In genomic region chr3:119541547-119541946, GRCh38 we compare ENCODE assay signal across 21 cellular contexts. TPM values are rescaled to one million over a fixed set of nuclear protein-coding genes. Genes with fewer than 3 reads are reported as not detected.
DNase-seq lines count a peak whose midpoint lies in the region; ATAC-seq, FAIRE-seq and TF ChIP-seq lines count a peak whose summit lies in the region.
"Had no signal": no experiment of that assay in that cellular context is flagged by ENCODE, and none has a peak within 500 bp of the region (broad histone marks: within the 10 kb centered on the region; RNA-seq: fewer than 3 reads in every experiment).

No MANE protein-coding gene starts in this region.

- H3K4me1 ChIP-seq in GM12878 (ENCODE audit: control insufficient read depth, insufficient read depth, low read length) (peaks cover 16% of the 10 kb centered on the region), right atrium auricular region (no peaks in the 10 kb centered on the region), testis (no peaks in the 10 kb centered on the region)

- peaks cover 79% of the 10 kb centered on the region for H3K79me2 ChIP-seq in GM12878 (ENCODE audit: control insufficient read depth, insufficient read depth, low read length)

- H3K9ac ChIP-seq in GM12878 (ENCODE audit: control insufficient read depth, insufficient read depth, low read length): no peak overlapping the region
- H3K9ac ChIP-seq: KMS-11 had no signal

- peaks cover 0 to 39% of the 10 kb centered on the region in 2 experiments for H3K36me3 ChIP-seq in GM12878 (ENCODE audit: control insufficient read depth in 2 of 2, insufficient read depth in 2 of 2, low read length in 1 of 2)
- H3K36me3 ChIP-seq in right atrium auricular region: no peaks in the 10 kb centered on the region
- no peaks in the 10 kb centered on the region for H3K36me3 ChIP-seq in testis (ENCODE audit: low read depth, missing control alignments)

- DNase-seq in GM18507 (ENCODE audit: extremely low spot score, insufficient read length, low read depth) (no peak), GM12878 (ENCODE audit: low read depth, low spot score) (no peak), right atrium auricular region (ENCODE audit: low spot score) (no peak), testis (no peak), COR-L47 (lab: John Stamatoyannopoulos, UW) (no peak)
- DNase-seq in stimulated activated naive CD8-positive, alpha-beta T cell treated with anti-CD3 and anti-CD28 coated beads, Interleukin-15, Interleukin-2, amounts not matched to agents 100 U/mL and 50 U/mL, for 24 hours: peak; percentile 26
- DNase-seq: DMS53, H7, NCI-H1436, NCI-H2029, NCI-H2171, NCI-H446, NCI-H748 treated with DMSO at 0.1 percent for 48 hours, RPMI8226, SIG-M5 had no signal

- no peak overlapping the region for H2AFZ ChIP-seq in GM12878 (ENCODE audit: control insufficient read depth, low read depth, low read length)

- intact Hi-C loops in GM12878 (cut with micrococcal nuclease; ENCODE audit: unreplicated experiment): no loop called here
- intact Hi-C loops in testis (cut with DNase I; ENCODE audit: low total_unique reads): no loop called here

- ATAC-seq in HG03378 (IDR thresholded peaks at IDR 0.05; ENCODE audit: unreplicated experiment) (peak; percentile 32), GM12878 (peak; percentile 36)
- ATAC-seq in stimulated activated naive CD8-positive, alpha-beta T cell treated with anti-CD3 and anti-CD28 coated beads, Interleukin-15, Interleukin-2, amounts not matched to agents 100 U/mL and 50 U/mL, for 24 hours: peak; percentile 70
- ATAC-seq: HepG2 had no signal

- SMC1A ChIA-PET in GM12878 (lab: Charles Lee; ENCODE audit: uncharacterized antibody, unreplicated experiment): interaction anchor here (0.7 to 4.0 kb wide), 11 partner anchors 9 to 155 kb away, joined by 3 to 28 read pairs (median 4); partner anchors contain the start of gene CD80

- peak overlapping the region; percentile 17; the same call in 1 of the 2 replicates for H3K4me3 ChIP-seq in GM12878
- no peak overlapping the region for H3K4me3 ChIP-seq in right atrium auricular region
- H3K4me3 ChIP-seq in testis: no peak overlapping the region

- POLR2A ChIA-PET in GM12878 (lab: Charles Lee): interaction anchor here (0.6 to 2.3 kb wide), 6 partner anchors 9 to 77 kb away, joined by 3 to 11 read pairs (median 4); no protein-coding TSS in a partner anchor

- in situ Hi-C loops in GM12878 (cut with MboI): no loop called here

- H4K20me1 ChIP-seq in GM12878 (ENCODE audit: control insufficient read depth, insufficient read depth): no peaks in the 10 kb centered on the region

- TF ChIP-seq POLR2A in GM12878 (IDR thresholded peaks at IDR 0.05; ENCODE audit: low read depth, low read length): no peak
- no peak for TF ChIP-seq POLR2A in testis (IDR thresholded peaks at IDR 0.05)

- H3K27ac ChIP-seq in GM12878 (ENCODE audit: control insufficient read depth, insufficient read depth) (peak overlapping the region; percentile 55), right atrium auricular region (no peak overlapping the region), testis (no peak overlapping the region)
- H3K27ac ChIP-seq: KMS-11 had no signal

- TF ChIP-seq CTCF in GM12878 (IDR thresholded peaks at IDR 0.05 in 2 of 3, conservative IDR thresholded peaks at IDR 0.05 in 1 of 3; ENCODE audit: control insufficient read depth in 2 of 3, extremely low read depth in 1 of 3, insufficient read depth in 1 of 3, low read depth in 3 of 3, low read length in 3 of 3) (no peak), right atrium auricular region (IDR thresholded peaks at IDR 0.05) (no peak), testis (IDR thresholded peaks at IDR 0.05) (no peak)

- CTCF ChIA-PET in GM12878 (lab: Yijun Ruan, JAX): interaction anchor here (0.6 to 1.7 kb wide), 8 partner anchors 8 to 276 kb away, joined by 3 to 7 read pairs (median 4); partner anchors contain the start of gene CD80

- H3K9me3 ChIP-seq in GM12878 (replicated peaks; ENCODE audit: control insufficient read depth, insufficient read depth, low read length): no peaks in the 10 kb centered on the region; the same call in 1 of the 3 replicates
- H3K9me3 ChIP-seq in right atrium auricular region: no peaks in the 10 kb centered on the region
- H3K9me3 ChIP-seq in testis: no peaks in the 10 kb centered on the region

- H3K4me2 ChIP-seq in GM12878 (ENCODE audit: control insufficient read depth, insufficient read depth): peak overlapping the region; percentile 51
- H3K4me2 ChIP-seq: KMS-11 had no signal

- WGBS in GM12878 (ENCODE audit: insufficient coverage, insufficient replicate concordance, low lambda C conversion rate, missing lambda C conversion rate): 2% methylated on average over 3 of the region's 3 CpGs
- 78 to 81% methylated on average over 3 of the region's 3 CpGs for WGBS in testis, 2 donors

- BruUV-seq in GM12878 (replicated peaks; lab: Mats Ljungman, UMichigan): no TSS peak

- TF ChIP-seq EP300 in GM12878 (IDR thresholded peaks at IDR 0.05; ENCODE audit: borderline replicate concordance in 1 of 2, control insufficient read depth in 1 of 2, low read depth in 2 of 2, low read length in 2 of 2): no peak

- TF ChIP-seq RAD21 in GM12878 (IDR thresholded peaks at IDR 0.05; ENCODE audit: insufficient read depth, low read depth, low read length): no peak

- H3K27me3 ChIP-seq in GM12878 (replicated peaks in 1 of 2; ENCODE audit: control insufficient read depth in 2 of 2, insufficient read depth in 2 of 2, low read length in 1 of 2) (no peaks in the 10 kb centered on the region), right atrium auricular region (no peaks in the 10 kb centered on the region), testis (no peaks in the 10 kb centered on the region)

- RAD21 ChIA-PET in GM12878 (lab: Charles Lee; ENCODE audit: unreplicated experiment): interaction anchor here (0.7 to 6.0 kb wide), 7 partner anchors 16 to 135 kb away, joined by 3 to 27 read pairs (median 4); partner anchors contain the start of gene TMEM39A

- FAIRE-seq in GM18507 (lab: Jason Lieb, UNC) (peak; percentile 82), GM12878 (lab: Jason Lieb, UNC) (no peak)
- FAIRE-seq: HepG2 had no signal

RNA-seq across cellular contexts. Expression of gene CD80, which starts 17.9 kb away (rescaled TPM):
- total RNA-seq in GM12878 (2013; cell fraction: nucleolus; rRNA removed): 691 and 699 TPM in 2 replicates
- total RNA-seq in GM12878 (2014; rRNA removed) (68.7 and 83.3 TPM in 2 replicates), GM12878 (2014; rRNA removed; fragmentation: Illumina TruSeq; extraction: Trizol) (64.3 and 70.2 TPM in 2 replicates), GM12878 (2021) (51.8 and 54.4 TPM in 2 replicates), right atrium auricular region (under 1 TPM; 0.20 to 0.67 TPM), testis (1 to 10 TPM in 1 of 2 donors, under 1 TPM in 1; 0.74 to 2.0 TPM)
- polyA plus RNA-seq in GM12878 (2011; ENCODE audit: low read depth): 39.5 TPM
- polyA plus RNA-seq in GM12878 (2011; rRNA removed) (137 and 157 TPM in 2 replicates), GM12878 (2014; fragmentation: Illumina TruSeq; extraction: Trizol) (61.8 and 81.6 TPM in 2 replicates), GM12878 (2014; fragmentation: Nextera tagmentation; extraction: Ambion mirVana) (10 to 100 TPM; 42.5 to 54.1 TPM), GM12878 (2014; rRNA removed) (60.9 and 68.5 TPM in 2 replicates), GM12878 (2016; fragmentation: Nextera tagmentation; extraction: Ambion mirVana) (10 to 100 TPM; 41.4 to 44.5 TPM), testis (ENCODE audit: insufficient read depth, low read depth, low replicate concordance) (0.42 TPM)
- polyA plus RNA-seq in GM12878 (2011; cell fraction: cytosol; rRNA removed): 93.0 and 95.1 TPM in 2 replicates
- polyA plus RNA-seq in GM12878 (2011; cell fraction: nucleus; rRNA removed): 106 and 129 TPM in 2 replicates
- polyA plus RNA-seq in GM12878 (2012): 27.9 and 44.5 TPM in 2 replicates
- polyA minus RNA-seq in GM12878 (2011; rRNA and poly(A)+ RNA removed): 272 and 299 TPM in 2 replicates
- 39.7 and 42.1 TPM in 2 replicates for polyA minus RNA-seq in GM12878 (2011; cell fraction: cytosol; rRNA and poly(A)+ RNA removed)
- 126 and 140 TPM in 2 replicates for polyA minus RNA-seq in GM12878 (2011; cell fraction: nucleus; rRNA and poly(A)+ RNA removed)
- total RNA-seq: A673, H7, HepG2, M059J had no signal
- polyA plus RNA-seq: HepG2 had no signal

RNA-seq across cellular contexts. Expression of gene ADPRH, which starts 37.7 kb away (rescaled TPM):
- 31.0 and 32.4 TPM in 2 replicates for total RNA-seq in GM12878 (2013; cell fraction: nucleolus; rRNA removed)
- total RNA-seq in GM12878 (2014; rRNA removed) (15.4 and 17.2 TPM in 2 replicates), GM12878 (2014; rRNA removed; fragmentation: Illumina TruSeq; extraction: Trizol) (12.2 and 13.2 TPM in 2 replicates), GM12878 (2021) (24.9 and 26.0 TPM in 2 replicates), right atrium auricular region (1 to 10 TPM; 7.5 to 9.7 TPM), testis (1 to 10 TPM; 7.9 to 8.6 TPM)
- 11.1 TPM for polyA plus RNA-seq in GM12878 (2011; ENCODE audit: low read depth)
- polyA plus RNA-seq in GM12878 (2011; rRNA removed) (32.6 and 33.1 TPM in 2 replicates), GM12878 (2014; fragmentation: Illumina TruSeq; extraction: Trizol) (24.5 and 25.8 TPM in 2 replicates), GM12878 (2014; fragmentation: Nextera tagmentation; extraction: Ambion mirVana) (1 to 10 TPM; 2.3 to 3.7 TPM), GM12878 (2014; rRNA removed) (16.5 and 19.1 TPM in 2 replicates), GM12878 (2016; fragmentation: Nextera tagmentation; extraction: Ambion mirVana) (10 to 100 TPM; 19.0 to 22.0 TPM), testis (ENCODE audit: insufficient read depth, low read depth, low replicate concordance) (8.0 TPM)
- 23.1 and 27.0 TPM in 2 replicates for polyA plus RNA-seq in GM12878 (2011; cell fraction: cytosol; rRNA removed)
- 18.0 and 19.9 TPM in 2 replicates for polyA plus RNA-seq in GM12878 (2011; cell fraction: nucleus; rRNA removed)
- 13.2 and 20.2 TPM in 2 replicates for polyA plus RNA-seq in GM12878 (2012)
- polyA minus RNA-seq in GM12878 (2011; rRNA and poly(A)+ RNA removed): 31.7 and 36.9 TPM in 2 replicates
- polyA minus RNA-seq in GM12878 (2011; cell fraction: cytosol; rRNA and poly(A)+ RNA removed): 10.2 and 11.2 TPM in 2 replicates
- 12.1 and 16.2 TPM in 2 replicates for polyA minus RNA-seq in GM12878 (2011; cell fraction: nucleus; rRNA and poly(A)+ RNA removed)

RNA-seq across cellular contexts. Expression of gene TIMMDC1, which starts 43.2 kb away (rescaled TPM):
- total RNA-seq in GM12878 (2013; cell fraction: nucleolus; rRNA removed): 48.8 and 57.4 TPM in 2 replicates
- total RNA-seq in GM12878 (2014; rRNA removed) (55.5 and 59.3 TPM in 2 replicates), GM12878 (2014; rRNA removed; fragmentation: Illumina TruSeq; extraction: Trizol) (52.3 and 55.9 TPM in 2 replicates), GM12878 (2021) (76.3 and 79.7 TPM in 2 replicates), right atrium auricular region (100 to 1,000 TPM in 1 of 2 donors, 10 to 100 TPM in 1; 79.9 to 108 TPM), testis (10 to 100 TPM; 70.9 to 81.4 TPM)
- polyA plus RNA-seq in GM12878 (2011; ENCODE audit: low read depth): 46.8 TPM
- polyA plus RNA-seq in GM12878 (2011; rRNA removed) (67.9 and 98.2 TPM in 2 replicates), GM12878 (2014; fragmentation: Illumina TruSeq; extraction: Trizol) (56.7 and 64.3 TPM in 2 replicates), GM12878 (2014; fragmentation: Nextera tagmentation; extraction: Ambion mirVana) (100 to 1,000 TPM; 136 to 146 TPM), GM12878 (2014; rRNA removed) (62.5 and 70.8 TPM in 2 replicates), GM12878 (2016; fragmentation: Nextera tagmentation; extraction: Ambion mirVana) (100 to 1,000 TPM; 138 to 142 TPM), testis (ENCODE audit: insufficient read depth, low read depth, low replicate concordance) (109 TPM)
- polyA plus RNA-seq in GM12878 (2011; cell fraction: cytosol; rRNA removed): 43.3 and 50.3 TPM in 2 replicates
- 31.7 and 36.5 TPM in 2 replicates for polyA plus RNA-seq in GM12878 (2011; cell fraction: nucleus; rRNA removed)
- polyA plus RNA-seq in GM12878 (2012): 32.6 and 37.3 TPM in 2 replicates
- 28.7 and 39.7 TPM in 2 replicates for polyA minus RNA-seq in GM12878 (2011; rRNA and poly(A)+ RNA removed)
- polyA minus RNA-seq in GM12878 (2011; cell fraction: cytosol; rRNA and poly(A)+ RNA removed): 15.9 and 26.4 TPM in 2 replicates
- 26.7 and 37.4 TPM in 2 replicates for polyA minus RNA-seq in GM12878 (2011; cell fraction: nucleus; rRNA and poly(A)+ RNA removed)

RNA-seq across cellular contexts. Expression of gene PLA1A, which starts 56.1 kb away (rescaled TPM):
- total RNA-seq in GM12878 (2013; cell fraction: nucleolus; rRNA removed): 43.4 and 53.6 TPM in 2 replicates
- total RNA-seq in GM12878 (2014; rRNA removed) (5.9 and 6.5 TPM in 2 replicates), GM12878 (2014; rRNA removed; fragmentation: Illumina TruSeq; extraction: Trizol) (4.7 TPM in 2 replicates), GM12878 (2021) (3.8 and 4.4 TPM in 2 replicates), right atrium auricular region (10 to 100 TPM in 1 of 2 donors, 1 to 10 TPM in 1; 6.7 to 11.6 TPM), testis (1 to 10 TPM in 1 of 2 donors, under 1 TPM in 1; 0.87 to 2.7 TPM)
- 7.9 TPM for polyA plus RNA-seq in GM12878 (2011; ENCODE audit: low read depth)
- polyA plus RNA-seq in GM12878 (2011; rRNA removed) (106 TPM in 2 replicates), GM12878 (2014; fragmentation: Illumina TruSeq; extraction: Trizol) (4.9 and 6.7 TPM in 2 replicates), GM12878 (2014; fragmentation: Nextera tagmentation; extraction: Ambion mirVana) (1 to 10 TPM; 2.9 to 3.5 TPM), GM12878 (2014; rRNA removed) (3.1 and 3.9 TPM in 2 replicates), GM12878 (2016; fragmentation: Nextera tagmentation; extraction: Ambion mirVana) (1 to 10 TPM; 5.3 to 7.2 TPM), testis (ENCODE audit: insufficient read depth, low read depth, low replicate concordance) (8.7 TPM)
- 92.1 and 100 TPM in 2 replicates for polyA plus RNA-seq in GM12878 (2011; cell fraction: cytosol; rRNA removed)
- 48.6 and 73.6 TPM in 2 replicates for polyA plus RNA-seq in GM12878 (2011; cell fraction: nucleus; rRNA removed)
- polyA plus RNA-seq in GM12878 (2012): 8.0 and 10.1 TPM in 2 replicates
- 103 and 152 TPM in 2 replicates for polyA minus RNA-seq in GM12878 (2011; rRNA and poly(A)+ RNA removed)
- polyA minus RNA-seq in GM12878 (2011; cell fraction: cytosol; rRNA and poly(A)+ RNA removed): 28.3 and 32.7 TPM in 2 replicates
- polyA minus RNA-seq in GM12878 (2011; cell fraction: nucleus; rRNA and poly(A)+ RNA removed): 68.2 and 98.7 TPM in 2 replicates
- total RNA-seq: A673, H7, M059J had no signal
- polyA plus RNA-seq: CD14-positive monocyte had no signal

Comparison
In these comparisons a context has a peak if more than half of its experiments do, and no peak if none do; other contexts are left out.
1. RNA of gene CD80, which starts 17.9 kb away (total RNA-seq): 51.8 to 699 TPM in GM12878; 0.74 to 2.0 TPM in testis and 0.20 to 0.67 TPM in right atrium auricular region; every median in the first group is over 10 times any median in the second.
2. Peak in every context shown above with its lines, with median percentiles within 50 percentile points of each other: ATAC-seq.